In the genomic region with DNA sequence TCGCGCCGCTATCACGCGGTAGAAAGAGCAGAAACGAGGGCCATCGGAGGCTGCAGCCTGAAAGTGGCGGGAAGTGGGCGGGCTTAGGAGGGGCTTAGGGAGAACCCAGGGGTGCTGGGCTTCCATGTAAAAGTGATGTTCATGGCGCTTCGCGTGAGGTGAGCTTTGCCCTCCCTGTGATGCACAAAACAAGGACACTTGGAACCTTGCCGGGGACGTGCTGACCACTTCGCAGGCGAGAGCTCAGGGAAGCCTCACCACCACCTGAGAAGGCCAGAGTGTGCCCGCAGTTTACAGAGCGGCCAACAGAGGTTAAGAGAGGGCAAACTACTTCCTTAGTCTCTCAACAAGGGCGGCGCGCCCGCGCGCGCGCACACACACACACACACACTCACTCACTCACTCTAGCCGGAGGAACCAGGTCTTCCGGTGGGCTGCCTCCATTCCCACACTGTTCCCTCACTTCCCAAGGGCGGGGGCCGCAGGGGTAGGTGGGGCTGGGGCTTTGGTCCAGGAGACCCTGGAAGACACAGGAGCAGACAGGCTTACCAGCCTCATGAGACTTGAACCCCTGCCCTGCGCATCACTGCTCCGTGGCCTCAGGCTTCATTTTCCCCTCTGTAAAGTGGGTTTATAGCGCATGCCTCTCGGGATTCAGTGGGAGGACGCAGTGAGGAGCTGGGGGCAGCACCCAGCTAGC, we compare ENCODE assay signal across 9 cellular contexts. TPM values are rescaled to one million over a fixed set of nuclear protein-coding genes. Genes with fewer than 3 reads are reported as not detected.
DNase-seq lines count a peak whose midpoint lies in the region; ATAC-seq lines count a peak whose summit lies in the region.
"Had no signal": no experiment of that assay in that cellular context is flagged by ENCODE, and none has a peak within 500 bp of the region (broad histone marks: within the 10 kb centered on the region; RNA-seq: fewer than 3 reads in every experiment).

No MANE protein-coding gene starts in this region.

- no peaks in the 10 kb centered on the region for H3K79me2 ChIP-seq in Karpas-422 (ENCODE audit: low read length)

- no peaks in the 10 kb centered on the region for H3K9me2 ChIP-seq in Karpas-422 (replicated peaks; ENCODE audit: insufficient read depth, low read length)

- H3K9me3 ChIP-seq in Karpas-422 (ENCODE audit: low read length): no peaks in the 10 kb centered on the region

- peaks cover 12 to 20% of the 10 kb centered on the region in 2 donors for H3K27me3 Mint-ChIP-seq in natural killer cell treated with Interleukin-12 subunit alpha and Interleukin-12 subunit beta and Interleukin-15 and Interleukin-18, amount 100 ng/mL, for 72 hours

- peak; percentile 67 for DNase-seq in ELF-1 (ENCODE audit: low read depth, low spot score)
- DNase-seq in NOMO-1 treated with DMSO at 0.1 percent for 48 hours (lab: John Stamatoyannopoulos, UW; ENCODE audit: unreplicated experiment): peak; percentile 43
- peak; percentile 26 for DNase-seq in astrocyte of the hippocampus (ENCODE audit: low read depth, low spot score)
- DNase-seq in natural killer cell treated with Interleukin-12 subunit alpha and Interleukin-12 subunit beta and Interleukin-15 and Interleukin-18, amount 100 ng/mL, for 72 hours (ENCODE audit: low spot score): no peak
- no peak for DNase-seq in NCI-H1092 (lab: John Stamatoyannopoulos, UW)
- DNase-seq in NK-92 (lab: John Stamatoyannopoulos, UW; ENCODE audit: unreplicated experiment): no peak
- no peak for DNase-seq in Karpas-422

- ATAC-seq in natural killer cell treated with Interleukin-12 subunit alpha and Interleukin-12 subunit beta and Interleukin-15 and Interleukin-18, amount 100 ng/mL, for 72 hours: peak; percentile 64 to 75
- ATAC-seq in HG03280 (IDR thresholded peaks at IDR 0.05; ENCODE audit: unreplicated experiment): no peak

- H3K9me3 Mint-ChIP-seq in natural killer cell treated with Interleukin-12 subunit alpha and Interleukin-12 subunit beta and Interleukin-15 and Interleukin-18, amount 100 ng/mL, for 72 hours: no peaks in the 10 kb centered on the region

- no peak overlapping the region for H2AFZ ChIP-seq in Karpas-422 (ENCODE audit: low read length)

- H3K4me3 ChIP-seq in Karpas-422 (ENCODE audit: low read length): no peak overlapping the region

- no peaks in the 10 kb centered on the region for H3K4me1 ChIP-seq in Karpas-422 (ENCODE audit: low read length)

- H3K36me3 ChIP-seq in Karpas-422 (ENCODE audit: insufficient read depth, low read length): no peaks in the 10 kb centered on the region

- H4K20me1 ChIP-seq in Karpas-422 (ENCODE audit: insufficient read depth, low read depth, low read length): peaks cover 5% of the 10 kb centered on the region; the same call in 1 of the 2 replicates

- no peak overlapping the region for H3K27ac Mint-ChIP-seq in natural killer cell treated with Interleukin-12 subunit alpha and Interleukin-12 subunit beta and Interleukin-15 and Interleukin-18, amount 100 ng/mL, for 72 hours

- H3K36me3 Mint-ChIP-seq in natural killer cell treated with Interleukin-12 subunit alpha and Interleukin-12 subunit beta and Interleukin-15 and Interleukin-18, amount 100 ng/mL, for 72 hours: no peaks in the 10 kb centered on the region

- no peak overlapping the region for H3K27ac ChIP-seq in Karpas-422 (ENCODE audit: low read length)

- H3K4me1 Mint-ChIP-seq in natural killer cell treated with Interleukin-12 subunit alpha and Interleukin-12 subunit beta and Interleukin-15 and Interleukin-18, amount 100 ng/mL, for 72 hours (ENCODE audit: low read depth in 2 of 2): peaks cover 13 to 18% of the 10 kb centered on the region in 2 donors

- no peak overlapping the region for H3K4me2 ChIP-seq in Karpas-422 (ENCODE audit: low read depth, low read length, poor library complexity, severe bottlenecking)

- peak overlapping the region; percentile 27 for H3K4me3 Mint-ChIP-seq in natural killer cell treated with Interleukin-12 subunit alpha and Interleukin-12 subunit beta and Interleukin-15 and Interleukin-18, amount 100 ng/mL, for 72 hours

- no peaks in the 10 kb centered on the region for H3K27me3 ChIP-seq in Karpas-422 (ENCODE audit: low read length)

- H3K9ac ChIP-seq in Karpas-422 (ENCODE audit: low read length): no peak overlapping the region

RNA-seq across cellular contexts. Expression of a gene that starts 0.7 kb away (rescaled TPM):
- not detected for total RNA-seq in natural killer cell treated with Interleukin-12 subunit alpha and Interleukin-12 subunit beta and Interleukin-15 and Interleukin-18, amount 100 ng/mL, for 72 hours
- not detected in 2 replicates for total RNA-seq in Karpas-422 (2014; rRNA removed; shearing (Covaris generic); ENCODE audit: low replicate concordance)
- total RNA-seq: RPMI7951 had no signal

RNA-seq across cellular contexts. Expression of a gene that starts 5.9 kb away (rescaled TPM):
- total RNA-seq in natural killer cell treated with Interleukin-12 subunit alpha and Interleukin-12 subunit beta and Interleukin-15 and Interleukin-18, amount 100 ng/mL, for 72 hours: not detected
- total RNA-seq in Karpas-422 (2014; rRNA removed; shearing (Covaris generic); ENCODE audit: low replicate concordance): 0.25 TPM in 1 of 2 replicates, not detected in the other
- total RNA-seq: RPMI7951 had no signal

RNA-seq across cellular contexts. Expression of a gene that starts 11.5 kb away (rescaled TPM):
- total RNA-seq in natural killer cell treated with Interleukin-12 subunit alpha and Interleukin-12 subunit beta and Interleukin-15 and Interleukin-18, amount 100 ng/mL, for 72 hours: 10 to 100 TPM; 25.3 to 34.4 TPM
- 125 and 126 TPM in 2 replicates for total RNA-seq in Karpas-422 (2014; rRNA removed; shearing (Covaris generic); ENCODE audit: low replicate concordance)

RNA-seq across cellular contexts. Expression of a gene that starts 20.5 kb away (rescaled TPM):
- 1 to 10 TPM in 1 of 2 donors, not detected in 1; 1.8 TPM for total RNA-seq in natural killer cell treated with Interleukin-12 subunit alpha and Interleukin-12 subunit beta and Interleukin-15 and Interleukin-18, amount 100 ng/mL, for 72 hours
- 5.0 and 9.3 TPM in 2 replicates for total RNA-seq in Karpas-422 (2014; rRNA removed; shearing (Covaris generic); ENCODE audit: low replicate concordance)
- total RNA-seq: RPMI7951 had no signal

RNA-seq across cellular contexts. Expression of a gene that starts 29.5 kb away (rescaled TPM):
- not detected for total RNA-seq in natural killer cell treated with Interleukin-12 subunit alpha and Interleukin-12 subunit beta and Interleukin-15 and Interleukin-18, amount 100 ng/mL, for 72 hours
- 0.37 and 0.40 TPM in 2 replicates for total RNA-seq in Karpas-422 (2014; rRNA removed; shearing (Covaris generic); ENCODE audit: low replicate concordance)

Comparison
In these comparisons a context has a peak if more than half of its experiments do, and no peak if none do; other contexts are left out.
1. DNase-seq: peak in ELF-1 (single experiment), NOMO-1 treated with DMSO at 0.1 percent for 48 hours (single experiment) and astrocyte of the hippocampus (single experiment); none in natural killer cell treated with Interleukin-12 subunit alpha and Interleukin-12 subunit beta and Interleukin-15 and Interleukin-18, amount 100 ng/mL, for 72 hours (single experiment), NCI-H1092 (single experiment), NK-92 (single experiment) and Karpas-422 (single experiment).